ENCODE assay signal across 8 cellular contexts in genomic region chr12:9866786-9867379, GRCh38. TPM values are rescaled to one million over a fixed set of nuclear protein-coding genes. Genes with fewer than 3 reads are reported as not detected.
A peak's percentile ranks its signal among the peaks of the same experiment; 100 is the strongest.
DNase-seq lines count a peak whose midpoint lies in the region; ATAC-seq, FAIRE-seq and TF ChIP-seq lines count a peak whose summit lies in the region.
"Had no signal": no experiment of that assay in that cellular context is flagged by ENCODE, and none has a peak within 500 bp of the region (broad histone marks: within the 10 kb centered on the region; RNA-seq: fewer than 3 reads in every experiment).

No MANE protein-coding gene starts in this region.

- H3K27ac Mint-ChIP-seq in stimulated activated effector memory CD8-positive, alpha-beta T cell treated with anti-CD3 and anti-CD28 coated beads, Interleukin-12 subunit alpha, Interleukin-12 subunit beta, amount 100 ng/mL, for 72 hours, result peak overlapping the region; percentile 98

- intact Hi-C loops in mucosa of descending colon (cut with DNase I, micrococcal nuclease), result no loop called here

- in situ Hi-C loops in SK-MEL-5 (cut with HindIII; ENCODE audit: low pct_unique_long_range_greater_than_20kb, low sequenced_read_pairs), result no loop called here

- no peak for TF ChIP-seq CTCF in fibroblast of mammary gland (conservative IDR thresholded peaks at IDR 0.05; ENCODE audit: control insufficient read depth, insufficient read depth, low read depth, low read length)
- TF ChIP-seq CTCF in mucosa of descending colon (IDR thresholded peaks at IDR 0.05), result no peak

- no peak for TF ChIP-seq POLR2A in GM12892 (IDR thresholded peaks at IDR 0.05; ENCODE audit: low read depth, low read length)

- H3K4me1 ChIP-seq in mucosa of descending colon (ENCODE audit: low read depth), result no peaks in the 10 kb centered on the region

- H3K4me1 Mint-ChIP-seq in stimulated activated effector memory CD8-positive, alpha-beta T cell treated with anti-CD3 and anti-CD28 coated beads, Interleukin-12 subunit alpha, Interleukin-12 subunit beta, amount 100 ng/mL, for 72 hours, result peaks cover 34% of the 10 kb centered on the region

- H3K9me3 Mint-ChIP-seq in stimulated activated effector memory CD8-positive, alpha-beta T cell treated with anti-CD3 and anti-CD28 coated beads, Interleukin-12 subunit alpha, Interleukin-12 subunit beta, amount 100 ng/mL, for 72 hours, result peaks cover 7% of the 10 kb centered on the region

- H3K36me3 ChIP-seq in mucosa of descending colon (ENCODE audit: low read depth), result no peaks in the 10 kb centered on the region

- no peak for ATAC-seq in stimulated activated effector memory CD8-positive, alpha-beta T cell treated with anti-CD3 and anti-CD28 coated beads, Interleukin-12 subunit alpha, Interleukin-12 subunit beta, amount 100 ng/mL, for 72 hours
- ATAC-seq in HG02678 (IDR thresholded peaks at IDR 0.05; ENCODE audit: unreplicated experiment) (no peak), mucosa of descending colon (no peak), HG02642 (IDR thresholded peaks at IDR 0.05; ENCODE audit: poor library complexity, unreplicated experiment) (no peak)

- H3K4me3 ChIP-seq in fibroblast of mammary gland (ENCODE audit: control insufficient read depth, low read depth, low read length) (peak overlapping the region; percentile 65), mucosa of descending colon (no peak overlapping the region)

- FAIRE-seq in GM12892 (lab: Jason Lieb, UNC), result peak; percentile 48
- FAIRE-seq: astrocyte had no signal

- peaks cover 79% of the 10 kb centered on the region for H3K36me3 Mint-ChIP-seq in stimulated activated effector memory CD8-positive, alpha-beta T cell treated with anti-CD3 and anti-CD28 coated beads, Interleukin-12 subunit alpha, Interleukin-12 subunit beta, amount 100 ng/mL, for 72 hours

- no peaks in the 10 kb centered on the region for H3K9me3 ChIP-seq in mucosa of descending colon

- peak overlapping the region; percentile 81 for H3K4me3 Mint-ChIP-seq in stimulated activated effector memory CD8-positive, alpha-beta T cell treated with anti-CD3 and anti-CD28 coated beads, Interleukin-12 subunit alpha, Interleukin-12 subunit beta, amount 100 ng/mL, for 72 hours

- DNase-seq in GM12892 (ENCODE audit: insufficient read length) (no peak), SK-MEL-5 (ENCODE audit: low read depth, low spot score) (peak; percentile 40), fibroblast of mammary gland (ENCODE audit: low read depth) (no peak), mucosa of descending colon (no peak)
- DNase-seq in stimulated activated effector memory CD8-positive, alpha-beta T cell treated with anti-CD3 and anti-CD28 coated beads, Interleukin-12 subunit alpha, Interleukin-12 subunit beta, amount 100 ng/mL, for 72 hours (ENCODE audit: low spot score in 2 of 2), result no peak

RNA-seq across cellular contexts. Expression of gene CLEC2B, which starts 2.3 kb away (rescaled TPM):
- 3.2 TPM for polyA plus RNA-seq in GM12892 (2012; ENCODE audit: missing spikeins)
- total RNA-seq in SK-MEL-5 (2014; rRNA removed; shearing (Covaris generic)), result 13.0 and 13.1 TPM in 2 replicates
- polyA plus RNA-seq in SK-MEL-5 (2015; cell fraction: cytosol; rRNA removed), result 6.2 and 7.2 TPM in 2 replicates
- 6.4 and 7.5 TPM in 2 replicates for polyA plus RNA-seq in SK-MEL-5 (2015; cell fraction: nucleus; rRNA removed)
- total RNA-seq in mucosa of descending colon, result 1 to 10 TPM; 3.5 to 7.3 (median 6.5) TPM
- total RNA-seq: astrocyte had no signal

RNA-seq across cellular contexts. Expression of gene KLRF2, which starts 14.4 kb away (rescaled TPM):
- polyA plus RNA-seq in GM12892 (2012; ENCODE audit: missing spikeins), result not detected
- not detected in 2 replicates for total RNA-seq in SK-MEL-5 (2014; rRNA removed; shearing (Covaris generic))
- not detected in 2 replicates for polyA plus RNA-seq in SK-MEL-5 (2015; cell fraction: cytosol; rRNA removed)
- not detected in 2 replicates for polyA plus RNA-seq in SK-MEL-5 (2015; cell fraction: nucleus; rRNA removed)
- under 1 TPM in 1 of 3 donors, not detected in 2; 0.43 TPM for total RNA-seq in mucosa of descending colon
- total RNA-seq: astrocyte had no signal

RNA-seq across cellular contexts. Expression of gene KLRF1, which starts 39.6 kb away (rescaled TPM):
- not detected for polyA plus RNA-seq in GM12892 (2012; ENCODE audit: missing spikeins)
- total RNA-seq in SK-MEL-5 (2014; rRNA removed; shearing (Covaris generic)), result not detected in 2 replicates
- polyA plus RNA-seq in SK-MEL-5 (2015; cell fraction: cytosol; rRNA removed), result not detected in 2 replicates
- not detected in 2 replicates for polyA plus RNA-seq in SK-MEL-5 (2015; cell fraction: nucleus; rRNA removed)
- under 1 TPM; 0.55 to 0.73 (median 0.58) TPM for total RNA-seq in mucosa of descending colon
- total RNA-seq: astrocyte had no signal
